25 cellular contexts compared by ENCODE assay signal in the genomic region with DNA sequence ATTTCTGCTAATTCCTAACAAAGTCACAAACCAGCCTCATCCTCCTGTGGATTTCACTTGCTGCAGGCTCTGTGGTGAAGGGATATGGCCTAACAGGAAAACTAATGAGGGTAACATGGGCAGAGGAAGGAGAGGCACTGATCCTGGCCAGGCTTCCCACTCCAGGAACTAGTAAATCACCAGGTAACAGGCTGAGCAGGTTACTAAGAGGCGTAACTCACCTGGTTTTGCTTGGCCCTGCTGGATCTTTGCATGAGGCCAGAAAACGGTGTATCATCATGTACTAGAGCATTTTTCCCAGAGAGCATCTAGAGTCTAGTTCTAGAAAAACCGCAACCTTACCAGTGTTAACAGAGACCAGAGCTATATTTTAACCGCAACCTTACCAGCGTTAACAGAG.
"Had no signal": no experiment of that assay in that cellular context is flagged by ENCODE, and none has a peak within 500 bp of the region (broad histone marks: within the 10 kb centered on the region; RNA-seq: fewer than 3 reads in every experiment).

No MANE protein-coding gene starts in this region.

- DNase-seq: activated CD4-positive, alpha-beta memory T cell treated with anti-CD3 and anti-CD28 coated beads, Interleukin-2, amount 10 ng/mL, durations not matched to agents 7 days and 5 days; activated CD4-positive, alpha-beta T cell treated with anti-CD3 and anti-CD28 coated beads for 1 hour; activated gamma-delta T cell; activated T-cell treated with anti-CD3 and anti-CD28 coated beads, Interleukin-2, amount 50 U/mL, for 72 hours; central memory CD4-positive, alpha-beta T cell; effector memory CD8-positive, alpha-beta T cell; esophagus squamous epithelium; heart left ventricle; left colon; lower lobe of right lung; naive thymus-derived CD8-positive, alpha-beta T cell; ovary; spleen; stimulated activated CD4-positive, alpha-beta T cell treated with anti-CD3 and anti-CD28 coated beads, Interleukin-4, amount 100 ng/mL, for 4 hours; stimulated activated naive CD8-positive, alpha-beta T cell treated with anti-CD3 and anti-CD28 coated beads, Interleukin-15, Interleukin-2, amounts not matched to agents 100 U/mL and 50 U/mL, for 24 hours; thyroid gland; upper lobe of right lung had no signal

- H3K9me3 Mint-ChIP-seq: activated CD4-positive, alpha-beta memory T cell treated with anti-CD3 and anti-CD28 coated beads, Interleukin-2, amount 10 ng/mL, durations not matched to agents 7 days and 5 days; activated naive CD4-positive, alpha-beta T cell treated with anti-CD3 and anti-CD28 coated beads, Interleukin-2, amount 50 U/mL, for 72 hours; activated T-cell treated with anti-CD3 and anti-CD28 coated beads, Interleukin-2, amount 50 U/mL, for 72 hours; effector memory CD8-positive, alpha-beta T cell; naive thymus-derived CD8-positive, alpha-beta T cell had no signal

- H3K27ac ChIP-seq: ascending aorta, esophagus squamous epithelium, lower lobe of right lung, neutrophil, ovary, SK-N-MC, spleen, thyroid gland, upper lobe of right lung had no signal

- FAIRE-seq: colon, keratinocyte, TTC549 had no signal

- H3K4me1 ChIP-seq: ascending aorta, lower lobe of right lung, prostate gland, spleen, thyroid gland, upper lobe of right lung had no signal

- H3K9me3 ChIP-seq: ascending aorta, esophagus squamous epithelium, heart left ventricle, lower lobe of right lung, neutrophil, ovary, prostate gland, spleen, thyroid gland, upper lobe of right lung had no signal

- H3K4me3 Mint-ChIP-seq: activated CD4-positive, alpha-beta memory T cell treated with anti-CD3 and anti-CD28 coated beads, Interleukin-2, amount 10 ng/mL, durations not matched to agents 7 days and 5 days; activated T-cell treated with anti-CD3 and anti-CD28 coated beads, Interleukin-2, amount 50 U/mL, for 72 hours; effector memory CD8-positive, alpha-beta T cell; naive thymus-derived CD8-positive, alpha-beta T cell had no signal

- H3K36me3 ChIP-seq: ascending aorta, esophagus squamous epithelium, neutrophil, ovary, prostate gland, thyroid gland had no signal

- ATAC-seq: activated naive CD4-positive, alpha-beta T cell treated with anti-CD3 and anti-CD28 coated beads, Interleukin-2, amount 50 U/mL, for 72 hours; activated T-cell treated with anti-CD3 and anti-CD28 coated beads, Interleukin-2, amount 50 U/mL, for 72 hours; effector memory CD8-positive, alpha-beta T cell; left colon; lower lobe of right lung; naive thymus-derived CD8-positive, alpha-beta T cell; stimulated activated naive CD8-positive, alpha-beta T cell treated with anti-CD3 and anti-CD28 coated beads, Interleukin-15, Interleukin-2, amounts not matched to agents 100 U/mL and 50 U/mL, for 24 hours; upper lobe of right lung had no signal

- H3K4me3 ChIP-seq: ascending aorta, esophagus squamous epithelium, heart left ventricle, lower lobe of right lung, ovary, prostate gland, SK-N-MC, spleen, thyroid gland, upper lobe of right lung had no signal

- H3K27me3 Mint-ChIP-seq: activated CD4-positive, alpha-beta memory T cell treated with anti-CD3 and anti-CD28 coated beads, Interleukin-2, amount 10 ng/mL, durations not matched to agents 7 days and 5 days; effector memory CD8-positive, alpha-beta T cell; naive thymus-derived CD8-positive, alpha-beta T cell had no signal

- H3K27me3 ChIP-seq: ascending aorta, esophagus squamous epithelium, heart left ventricle, neutrophil, ovary, spleen, thyroid gland, upper lobe of right lung had no signal

- H3K27ac Mint-ChIP-seq: activated CD4-positive, alpha-beta memory T cell treated with anti-CD3 and anti-CD28 coated beads, Interleukin-2, amount 10 ng/mL, durations not matched to agents 7 days and 5 days; activated naive CD4-positive, alpha-beta T cell treated with anti-CD3 and anti-CD28 coated beads, Interleukin-2, amount 50 U/mL, for 72 hours; activated T-cell treated with anti-CD3 and anti-CD28 coated beads, Interleukin-2, amount 50 U/mL, for 72 hours; effector memory CD8-positive, alpha-beta T cell had no signal
